ENCODE assay signal across 1 cellular context in the genomic region with DNA sequence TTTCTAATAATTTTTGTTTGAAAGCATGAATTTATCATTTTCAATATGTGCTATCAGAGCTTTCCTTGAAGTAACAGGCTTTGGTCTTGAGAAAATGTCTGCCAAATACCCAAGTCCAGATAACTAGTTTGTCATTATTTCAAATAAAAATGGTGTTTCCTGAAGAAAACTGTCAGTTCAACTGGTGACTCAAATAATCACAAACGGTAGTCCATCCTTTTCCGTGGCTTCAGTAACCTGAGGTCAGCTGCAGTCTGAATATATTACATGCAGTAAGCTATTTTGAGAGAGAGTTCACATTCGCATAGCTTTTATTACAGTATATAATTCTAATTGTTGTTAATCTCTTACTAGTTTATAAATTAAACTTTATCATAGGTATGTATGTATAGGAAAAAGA.
TF ChIP-seq lines count a peak whose summit lies in the region.

No MANE protein-coding gene starts in this region.

TF ChIP-seq in endothelial cell of umbilical vein, 7 proteins besides CTCF, POLR2A, EP300 and RAD21:
- no peak for TF ChIP-seq GATA2 (IDR thresholded peaks at IDR 0.05; ENCODE audit: insufficient read depth, insufficient read length, low read depth, low read length)
- no peak for TF ChIP-seq FOS (IDR thresholded peaks at IDR 0.05; ENCODE audit: borderline replicate concordance, insufficient read depth, low read length)
- TF ChIP-seq EZH2 (IDR thresholded peaks at IDR 0.05; ENCODE audit: borderline replicate concordance, low read depth, low read length, severe bottlenecking): no peak
- TF ChIP-seq JUN (IDR thresholded peaks at IDR 0.05; ENCODE audit: borderline replicate concordance, insufficient read depth, insufficient read length, low read depth): no peak
- TF ChIP-seq POLR2AphosphoS5 (IDR thresholded peaks at IDR 0.05; ENCODE audit: insufficient read depth, low read depth, low read length): no peak
- TF ChIP-seq MYC (IDR thresholded peaks at IDR 0.05; ENCODE audit: low read depth, low read length): no peak
- TF ChIP-seq MAX (IDR thresholded peaks at IDR 0.05; ENCODE audit: insufficient read depth, insufficient read length): no peak
